In genomic region chr18:58780045-58780444, GRCh38 we compare ENCODE assay signal across 28 cellular contexts.
"Had no signal": no experiment of that assay in that cellular context is flagged by ENCODE, and none has a peak within 500 bp of the region (broad histone marks: within the 10 kb centered on the region; RNA-seq: fewer than 3 reads in every experiment).

No MANE protein-coding gene starts in this region.

- H3K36me3 Mint-ChIP-seq: activated CD4-positive, alpha-beta memory T cell treated with anti-CD3 and anti-CD28 coated beads for 36 hours; immature natural killer cell; naive thymus-derived CD8-positive, alpha-beta T cell; neural progenitor cell had no signal

- H3K4me2 ChIP-seq: neural progenitor cell had no signal

- DNase-seq: activated CD4-positive, alpha-beta memory T cell treated with anti-CD3 and anti-CD28 coated beads for 36 hours; activated CD4-positive, alpha-beta T cell treated with anti-CD3 and anti-CD28 coated beads, Interleukin-2, amount 10 ng/mL, durations not matched to agents 24 days and 14 days; activated CD8-positive, alpha-beta memory T cell treated with anti-CD3 and anti-CD28 coated beads, Interleukin-2, amount 50 U/mL, for 4 hours; activated gamma-delta T cell; activated naive CD4-positive, alpha-beta T cell treated with anti-CD3 and anti-CD28 coated beads, Interleukin-2, amount 50 U/mL, for 16 hours; activated naive CD8-positive, alpha-beta T cell treated with anti-CD3 and anti-CD28 coated beads, Interleukin-2, amount 50 U/mL, for 24 hours; activated T-cell treated with anti-CD3 and anti-CD28 coated beads, Interleukin-2, amount 50 U/mL, for 1 hour; amygdala; caudate nucleus; cortex of kidney; effector memory CD8-positive, alpha-beta T cell; erythroblast; gastrocnemius medialis; hypothalamus; immature natural killer cell; lower lobe of right lung; naive thymus-derived CD8-positive, alpha-beta T cell; occipital lobe; stimulated activated CD4-positive, alpha-beta T cell treated with anti-CD3 and anti-CD28 coated beads, Interleukin-15, amount 100 ng/mL, for 24 hours; stimulated activated CD4-positive, alpha-beta T cell treated with anti-CD3 and anti-CD28 coated beads, Interleukin-2, amount 100 ng/mL, for 24 hours; stimulated activated naive CD4-positive, alpha-beta T cell had no signal

- H3K4me3 Mint-ChIP-seq: activated CD4-positive, alpha-beta memory T cell treated with anti-CD3 and anti-CD28 coated beads for 36 hours; activated CD4-positive, alpha-beta T cell treated with anti-CD3 and anti-CD28 coated beads, Interleukin-2, amount 10 ng/mL, durations not matched to agents 24 days and 14 days; activated naive CD8-positive, alpha-beta T cell treated with anti-CD3 and anti-CD28 coated beads, Interleukin-2, amount 50 U/mL, for 24 hours; effector memory CD8-positive, alpha-beta T cell; immature natural killer cell; naive thymus-derived CD8-positive, alpha-beta T cell; neural progenitor cell had no signal

- H3K79me2 ChIP-seq: parathyroid adenoma had no signal

- H3K4me1 Mint-ChIP-seq: activated naive CD8-positive, alpha-beta T cell treated with anti-CD3 and anti-CD28 coated beads, Interleukin-2, amount 50 U/mL, for 24 hours; immature natural killer cell; naive thymus-derived CD8-positive, alpha-beta T cell had no signal

- H3K9me3 Mint-ChIP-seq: activated CD4-positive, alpha-beta memory T cell treated with anti-CD3 and anti-CD28 coated beads for 36 hours; activated CD4-positive, alpha-beta T cell treated with anti-CD3 and anti-CD28 coated beads, Interleukin-2, amount 10 ng/mL, durations not matched to agents 24 days and 14 days; activated naive CD8-positive, alpha-beta T cell treated with anti-CD3 and anti-CD28 coated beads, Interleukin-2, amount 50 U/mL, for 24 hours; effector memory CD8-positive, alpha-beta T cell; immature natural killer cell; naive thymus-derived CD8-positive, alpha-beta T cell; neural progenitor cell had no signal

- H3K4me3 ChIP-seq: gastrocnemius medialis, lower lobe of right lung, neural progenitor cell, right atrium auricular region, suprapubic skin, tibial nerve had no signal

- ATAC-seq: activated CD4-positive, CD25-positive, alpha-beta regulatory T cell treated with anti-CD3 and anti-CD28 coated beads, Interleukin-2, amount 50 U/mL, for 24 hours; activated naive CD8-positive, alpha-beta T cell treated with anti-CD3 and anti-CD28 coated beads, Interleukin-2, amount 50 U/mL, for 24 hours; effector memory CD8-positive, alpha-beta T cell; left lobe of liver; lower lobe of right lung; naive thymus-derived CD8-positive, alpha-beta T cell had no signal

- H3K4me1 ChIP-seq: parathyroid adenoma had no signal

- H2AFZ ChIP-seq: neural progenitor cell, parathyroid adenoma had no signal

- H3K9ac ChIP-seq: neural progenitor cell, parathyroid adenoma had no signal

- H3K27ac ChIP-seq: gastrocnemius medialis, lower lobe of right lung, neural progenitor cell, parathyroid adenoma, suprapubic skin, tibial nerve had no signal

- H3K36me3 ChIP-seq: gastrocnemius medialis, lower lobe of right lung, neural progenitor cell, right atrium auricular region, suprapubic skin, tibial nerve had no signal

- H3K27me3 ChIP-seq: gastrocnemius medialis, neural progenitor cell, right atrium auricular region, suprapubic skin, tibial nerve had no signal

- H3K27ac Mint-ChIP-seq: activated CD4-positive, alpha-beta memory T cell treated with anti-CD3 and anti-CD28 coated beads for 36 hours; activated CD4-positive, alpha-beta T cell treated with anti-CD3 and anti-CD28 coated beads, Interleukin-2, amount 10 ng/mL, durations not matched to agents 24 days and 14 days; activated naive CD8-positive, alpha-beta T cell treated with anti-CD3 and anti-CD28 coated beads, Interleukin-2, amount 50 U/mL, for 24 hours; effector memory CD8-positive, alpha-beta T cell; immature natural killer cell; naive thymus-derived CD8-positive, alpha-beta T cell; neural progenitor cell had no signal

- H3K9me3 ChIP-seq: gastrocnemius medialis, lower lobe of right lung, right atrium auricular region, suprapubic skin, tibial nerve had no signal
